Comparison of ENCODE assay signal across 8 cellular contexts in the genomic region with DNA sequence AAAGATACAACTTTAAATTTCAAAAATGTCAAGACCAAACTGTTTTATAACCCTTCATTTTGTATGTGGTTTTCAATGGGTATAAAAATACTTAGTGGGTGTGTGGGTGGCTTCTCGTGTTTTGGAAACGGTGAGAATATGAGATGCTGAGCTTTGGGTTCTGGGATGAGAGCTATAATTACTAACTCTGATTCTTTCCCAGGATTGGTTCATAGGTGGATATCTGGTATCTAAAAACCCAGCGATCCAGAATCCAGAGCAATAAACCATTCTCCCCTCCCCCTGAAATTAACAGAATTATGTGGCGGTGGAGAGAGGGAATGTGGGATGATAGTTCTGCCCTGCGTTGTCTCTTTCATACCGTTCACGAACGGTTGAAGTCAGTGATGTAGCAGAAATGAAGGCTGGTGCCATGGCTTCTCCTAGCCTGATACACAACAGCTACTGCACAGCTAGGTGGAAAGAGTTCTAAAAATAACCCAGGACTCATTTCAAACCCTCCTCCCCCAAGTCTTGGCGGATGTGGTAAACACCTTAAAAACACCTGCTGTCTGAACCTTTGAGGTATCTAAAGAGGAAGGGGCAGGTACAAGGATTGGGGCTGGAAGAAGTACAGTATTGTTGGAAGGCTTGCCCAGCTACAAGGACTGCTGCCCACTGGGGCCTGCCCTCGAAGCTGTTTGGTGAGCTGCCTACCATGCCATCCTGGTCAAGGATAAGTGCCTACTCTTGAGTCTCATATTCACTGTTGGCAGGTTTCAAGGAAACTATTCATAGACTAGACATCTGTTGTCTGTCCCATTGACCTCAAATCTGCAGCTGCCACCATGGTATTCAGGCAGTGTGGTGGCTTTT. TPM values are rescaled to one million over a fixed set of nuclear protein-coding genes. Genes with fewer than 3 reads are reported as not detected.
DNase-seq lines count a peak whose midpoint lies in the region; ATAC-seq and TF ChIP-seq lines count a peak whose summit lies in the region.

No MANE protein-coding gene starts in this region.

- H3K9me2 ChIP-seq in DOHH2 (replicated peaks; ENCODE audit: control insufficient read depth, low read length), result no peaks in the 10 kb centered on the region
- no peaks in the 10 kb centered on the region for H3K9me2 ChIP-seq in MM.1S (replicated peaks; ENCODE audit: insufficient read depth, low read length)

- no peaks in the 10 kb centered on the region for H3K9me3 Mint-ChIP-seq in activated CD8-positive, alpha-beta memory T cell treated with anti-CD3 and anti-CD28 coated beads, Interleukin-2, amount 10 ng/mL, durations not matched to agents 7 days and 5 days (ENCODE audit: low read depth)
- H3K9me3 Mint-ChIP-seq in naive thymus-derived CD8-positive, alpha-beta T cell, result peaks cover 0 to 4% (median 0%) of the 10 kb centered on the region in 9 donors

- POLR2A ChIA-PET in naive thymus-derived CD8-positive, alpha-beta T cell (lab: Charles Lee), result interaction anchor here (0.6 to 5.6 kb wide), 9 partner anchors 8 to 364 kb away, joined by 3 to 49 read pairs (median 4); a partner anchor contains a TSS

- peak; percentile 88 for ATAC-seq in GM21529 (IDR thresholded peaks at IDR 0.05; ENCODE audit: unreplicated experiment)
- peak; percentile 69 for ATAC-seq in activated CD8-positive, alpha-beta memory T cell treated with anti-CD3 and anti-CD28 coated beads, Interleukin-2, amount 10 ng/mL, durations not matched to agents 7 days and 5 days
- peak; percentile 76 for ATAC-seq in naive thymus-derived CD8-positive, alpha-beta T cell

- H3K9ac ChIP-seq in MM.1S (ENCODE audit: low read length), result no peak overlapping the region

- H3K4me1 Mint-ChIP-seq in activated CD8-positive, alpha-beta memory T cell treated with anti-CD3 and anti-CD28 coated beads, Interleukin-2, amount 10 ng/mL, durations not matched to agents 7 days and 5 days, result peaks cover 40% of the 10 kb centered on the region
- H3K4me1 Mint-ChIP-seq in naive thymus-derived CD8-positive, alpha-beta T cell, result peaks cover 32 to 75% (median 67%) of the 10 kb centered on the region in 4 donors

- peaks cover 20% of the 10 kb centered on the region for H3K36me3 Mint-ChIP-seq in activated CD8-positive, alpha-beta memory T cell treated with anti-CD3 and anti-CD28 coated beads, Interleukin-2, amount 10 ng/mL, durations not matched to agents 7 days and 5 days
- peaks cover 0 to 22% (median 19%) of the 10 kb centered on the region in 3 donors for H3K36me3 Mint-ChIP-seq in naive thymus-derived CD8-positive, alpha-beta T cell

- CTCF ChIA-PET in activated CD8-positive, alpha-beta memory T cell treated with anti-CD3 and anti-CD28 coated beads, Interleukin-2, amount 10 ng/mL, durations not matched to agents 7 days and 5 days (lab: Charles Lee), result interaction anchor here (0.9 to 1.4 kb wide), 5 partner anchors 10 to 101 kb away, joined by 3 to 6 read pairs (median 3); no protein-coding TSS in a partner anchor

- no peaks in the 10 kb centered on the region for H4K20me1 ChIP-seq in DOHH2 (ENCODE audit: control insufficient read depth, insufficient read depth, low read depth, low read length)
- no peaks in the 10 kb centered on the region for H4K20me1 ChIP-seq in MM.1S (ENCODE audit: insufficient read depth, low read length)

- H3K27ac Mint-ChIP-seq in activated CD8-positive, alpha-beta memory T cell treated with anti-CD3 and anti-CD28 coated beads, Interleukin-2, amount 10 ng/mL, durations not matched to agents 7 days and 5 days, result peak overlapping the region; percentile 42
- H3K27ac Mint-ChIP-seq in naive thymus-derived CD8-positive, alpha-beta T cell, result peak overlapping the region; percentile 76 to 94 (median 91)

- H3K79me2 ChIP-seq in DOHH2 (ENCODE audit: control insufficient read depth, low read length), result peaks cover 18% of the 10 kb centered on the region
- H3K79me2 ChIP-seq in MM.1S (ENCODE audit: low read length), result peaks cover 30% of the 10 kb centered on the region

- H3K4me2 ChIP-seq in DOHH2 (ENCODE audit: low read length) (0 out of 2 replicates have a peak overlapping the region, but pooled peaks have one; percentile 1), MM.1S (ENCODE audit: low read depth, low read length) (peak overlapping the region; percentile 36)

- peaks cover 28% of the 10 kb centered on the region for H3K27me3 Mint-ChIP-seq in activated CD8-positive, alpha-beta memory T cell treated with anti-CD3 and anti-CD28 coated beads, Interleukin-2, amount 10 ng/mL, durations not matched to agents 7 days and 5 days
- no peaks in the 10 kb centered on the region for H3K27me3 Mint-ChIP-seq in naive thymus-derived CD8-positive, alpha-beta T cell

- H2AFZ ChIP-seq in MM.1S (ENCODE audit: low read length), result no peak overlapping the region

- H3K4me1 ChIP-seq in DOHH2 (ENCODE audit: control insufficient read depth, low read length) (peaks cover 16% of the 10 kb centered on the region), MM.1S (ENCODE audit: low read length) (peaks cover 32% of the 10 kb centered on the region), prostate gland (replicated peaks) (no peaks in the 10 kb centered on the region)

- DNase-seq in MM.1S (peak; percentile 92), NCI-H774 (lab: John Stamatoyannopoulos, UW) (no peak), SIG-M5 treated with dmso at 0.1 percent for 504 hours (lab: John Stamatoyannopoulos, UW; ENCODE audit: unreplicated experiment) (no peak), prostate gland (ENCODE audit: low spot score) (no peak)
- DNase-seq in activated CD8-positive, alpha-beta memory T cell treated with anti-CD3 and anti-CD28 coated beads, Interleukin-2, amount 10 ng/mL, durations not matched to agents 7 days and 5 days, result peak; percentile 71
- peak; percentile 14 to 87 (median 65) for DNase-seq in naive thymus-derived CD8-positive, alpha-beta T cell

- H3K27ac ChIP-seq in DOHH2 (ENCODE audit: low read depth, low read length), result no peak overlapping the region
- peak overlapping the region; percentile 75 for H3K27ac ChIP-seq in MM.1S (ENCODE audit: low read length)
- no peak overlapping the region for H3K27ac ChIP-seq in prostate gland

- H3K36me3 ChIP-seq in DOHH2 (ENCODE audit: control insufficient read depth, low read length) (peaks cover 16% of the 10 kb centered on the region; the same call in 1 of the 2 replicates), MM.1S (replicated peaks; ENCODE audit: insufficient read depth, low read length) (no peaks in the 10 kb centered on the region), prostate gland (no peaks in the 10 kb centered on the region)

- H3F3A ChIP-seq in DOHH2 (ENCODE audit: control insufficient read depth, insufficient read depth) (no peaks in the 10 kb centered on the region), MM.1S (ENCODE audit: insufficient read depth, low read length) (peaks cover 10% of the 10 kb centered on the region)

- TF ChIP-seq CTCF in DOHH2 (IDR thresholded peaks at IDR 0.05; ENCODE audit: low read depth, low read length, poor library complexity, severe bottlenecking) (no peak), MM.1S (IDR thresholded peaks at IDR 0.05; ENCODE audit: low read length) (no peak), prostate gland (IDR thresholded peaks at IDR 0.05) (no peak)

- H3K9me3 ChIP-seq in DOHH2 (ENCODE audit: control insufficient read depth, insufficient read depth, low read length) (0 out of 2 replicates have a peak, but pooled peaks cover 5% of the 10 kb centered on the region), MM.1S (replicated peaks; ENCODE audit: insufficient read depth, low read length) (no peaks in the 10 kb centered on the region), prostate gland (no peaks in the 10 kb centered on the region)

- H3K27me3 ChIP-seq in DOHH2 (ENCODE audit: control insufficient read depth, low read length) (no peaks in the 10 kb centered on the region), MM.1S (replicated peaks; ENCODE audit: insufficient read depth, low read length) (no peaks in the 10 kb centered on the region), prostate gland (replicated peaks; ENCODE audit: insufficient read depth) (no peaks in the 10 kb centered on the region)

- H3K4me3 ChIP-seq in DOHH2 (ENCODE audit: low read length), result no peak overlapping the region
- H3K4me3 ChIP-seq in MM.1S (ENCODE audit: low read length), result no peak overlapping the region; the same call in 1 of the 2 replicates
- no peak overlapping the region for H3K4me3 ChIP-seq in prostate gland

- no peak for TF ChIP-seq POLR2A in prostate gland (IDR thresholded peaks at IDR 0.05)

- intact Hi-C loops in prostate gland (cut with DNase I), result no loop called here

- no peak overlapping the region for H3K4me3 Mint-ChIP-seq in activated CD8-positive, alpha-beta memory T cell treated with anti-CD3 and anti-CD28 coated beads, Interleukin-2, amount 10 ng/mL, durations not matched to agents 7 days and 5 days
- H3K4me3 Mint-ChIP-seq in naive thymus-derived CD8-positive, alpha-beta T cell, result peak overlapping the region; percentile 69 to 89 (median 80)

- WGBS in prostate gland, result 70% methylated on average over 10 of the region's 10 CpGs

RNA-seq across cellular contexts. Expression of a gene that starts 44.5 kb away (rescaled TPM):
- total RNA-seq in activated CD8-positive, alpha-beta memory T cell treated with anti-CD3 and anti-CD28 coated beads, Interleukin-2, amount 10 ng/mL, durations not matched to agents 7 days and 5 days, result 10 to 100 TPM; 33.3 to 69.3 TPM
- total RNA-seq in naive thymus-derived CD8-positive, alpha-beta T cell, result 10 to 100 TPM; 50.7 to 56.7 TPM
- 10 to 100 TPM; 44.8 to 49.5 (median 46.0) TPM for polyA plus RNA-seq in naive thymus-derived CD8-positive, alpha-beta T cell
- total RNA-seq in prostate gland, result 10 to 100 TPM; 19.4 to 39.1 TPM

Comparison
In these comparisons a context has a peak if more than half of its experiments do, and no peak if none do; other contexts are left out.
1. DNase-seq: peak in MM.1S (single experiment), activated CD8-positive, alpha-beta memory T cell treated with anti-CD3 and anti-CD28 coated beads, Interleukin-2, amount 10 ng/mL, durations not matched to agents 7 days and 5 days (single experiment) and naive thymus-derived CD8-positive, alpha-beta T cell (10 of 10); none in NCI-H774 (single experiment), SIG-M5 treated with dmso at 0.1 percent for 504 hours (single experiment) and prostate gland (single experiment).
2. Peak in every context shown above with its lines, with median percentiles within 50 percentile points of each other: ATAC-seq.